In genomic region chr12:23055004-23055403, GRCh38 we compare ENCODE assay signal across 9 cellular contexts.
DNase-seq lines count a peak whose midpoint lies in the region; ATAC-seq, FAIRE-seq and TF ChIP-seq lines count a peak whose summit lies in the region.
"Had no signal": no experiment of that assay in that cellular context is flagged by ENCODE, and none has a peak within 500 bp of the region (broad histone marks: within the 10 kb centered on the region; RNA-seq: fewer than 3 reads in every experiment).

No MANE protein-coding gene starts in this region.

- H3K27ac Mint-ChIP-seq in activated naive CD4-positive, alpha-beta T cell treated with anti-CD3 and anti-CD28 coated beads for 36 hours: no peak overlapping the region

- no peak overlapping the region for H2AFZ ChIP-seq in endothelial cell of umbilical vein (ENCODE audit: low read depth, low read length)

- H3K36me3 ChIP-seq in endothelial cell of umbilical vein (ENCODE audit: control insufficient read depth in 2 of 2, extremely low read depth in 1 of 2, insufficient read depth in 2 of 2, low read length in 2 of 2) (no peaks in the 10 kb centered on the region), tibial artery (no peaks in the 10 kb centered on the region)

- H3K4me3 ChIP-seq in endothelial cell of umbilical vein (replicated peaks in 1 of 3; ENCODE audit: insufficient read depth in 1 of 3, low read depth in 1 of 3, low read length in 3 of 3) (no peak overlapping the region), tibial artery (no peak overlapping the region)

- H3K36me3 Mint-ChIP-seq in activated naive CD4-positive, alpha-beta T cell treated with anti-CD3 and anti-CD28 coated beads for 36 hours (ENCODE audit: low read depth): no peaks in the 10 kb centered on the region

- H3K27me3 ChIP-seq in endothelial cell of umbilical vein (ENCODE audit: control insufficient read depth in 2 of 2, insufficient read depth in 2 of 2, low read length in 2 of 2) (no peaks in the 10 kb centered on the region), tibial artery (no peaks in the 10 kb centered on the region)

- TF ChIP-seq CTCF in endothelial cell of umbilical vein (IDR thresholded peaks at IDR 0.05; ENCODE audit: extremely low read depth in 1 of 2, insufficient read depth in 1 of 2, low read depth in 1 of 2, low read length in 2 of 2): peak; percentile 11 to 22
- TF ChIP-seq CTCF in tibial artery (IDR thresholded peaks at IDR 0.05): peak; percentile 21 to 29

- DNase-seq in activated naive CD4-positive, alpha-beta T cell treated with anti-CD3 and anti-CD28 coated beads for 36 hours: peak; percentile 11
- no peak for DNase-seq in activated naive CD4-positive, alpha-beta T cell treated with Interleukin-2 at 50 U/mL for 16 hours
- DNase-seq in NCI-H526 (lab: John Stamatoyannopoulos, UW) (peak; percentile 31 to 62), endothelial cell of umbilical vein (ENCODE audit: low read depth, low spot score) (peak; percentile 4), tibial artery (no peak), activated T-cell treated with anti-CD3 and anti-CD28 coated beads for 4 hours (no peak), DMS114 treated with DMSO at 0.1 percent for 48 hours (lab: John Stamatoyannopoulos, UW; ENCODE audit: unreplicated experiment) (no peak), left cardiac atrium (no peak)
- DNase-seq: GF-D8 had no signal

- H3K27ac ChIP-seq in endothelial cell of umbilical vein (ENCODE audit: insufficient read depth, low read depth, low read length) (no peak overlapping the region), tibial artery (no peak overlapping the region)

- H3K9me3 ChIP-seq in endothelial cell of umbilical vein (replicated peaks; ENCODE audit: control insufficient read depth, insufficient read depth, low read length) (no peaks in the 10 kb centered on the region), tibial artery (no peaks in the 10 kb centered on the region)

- POLR2A ChIA-PET in endothelial cell of umbilical vein (lab: Charles Lee): no interaction called here

- intact Hi-C loops in activated naive CD4-positive, alpha-beta T cell treated with anti-CD3 and anti-CD28 coated beads for 36 hours (cut with micrococcal nuclease): loop anchor here (2.0 to 10.0 kb wide), 2 partner anchors 198 to 370 kb away; no protein-coding TSS in a partner anchor
- intact Hi-C loops in endothelial cell of umbilical vein (cut with micrococcal nuclease) (loop anchor here (1.0 to 5.0 kb wide), 3 partner anchors 199 to 371 kb away; no protein-coding TSS in a partner anchor), tibial artery (cut with DNase I; ENCODE audit: low total_unique reads) (no loop called here), left cardiac atrium (cut with DNase I) (loop anchor here in 1 of 2 donors (10.0 kb wide), 1 partner anchor 200 kb away; no protein-coding TSS in a partner anchor)

- no peaks in the 10 kb centered on the region for H3K9me3 Mint-ChIP-seq in activated naive CD4-positive, alpha-beta T cell treated with anti-CD3 and anti-CD28 coated beads for 36 hours

- CTCF ChIA-PET in activated naive CD4-positive, alpha-beta T cell treated with anti-CD3 and anti-CD28 coated beads for 36 hours (lab: Charles Lee): no interaction called here
- CTCF ChIA-PET in endothelial cell of umbilical vein (lab: Charles Lee): interaction anchor here (1.1 to 2.4 kb wide), 4 partner anchors 72 to 370 kb away, joined by 3 to 14 read pairs (median 4); no protein-coding TSS in a partner anchor

- dilution Hi-C loops in endothelial cell of umbilical vein (cut with MboI; ENCODE audit: extremely low pct_ligation_motif_present, low sequenced_read_pairs): no loop called here

- H3K4me1 ChIP-seq in endothelial cell of umbilical vein (ENCODE audit: control insufficient read depth, extremely low read depth, insufficient read depth, low read length): no peaks in the 10 kb centered on the region
- no peaks in the 10 kb centered on the region for H3K4me1 ChIP-seq in tibial artery

- no peaks in the 10 kb centered on the region for H3K4me1 Mint-ChIP-seq in activated naive CD4-positive, alpha-beta T cell treated with anti-CD3 and anti-CD28 coated beads for 36 hours (ENCODE audit: low read depth)

- no peak overlapping the region for H3K4me2 ChIP-seq in endothelial cell of umbilical vein (ENCODE audit: insufficient read depth, low read length)

- TF ChIP-seq POLR2A in endothelial cell of umbilical vein (IDR thresholded peaks at IDR 0.05; ENCODE audit: low read depth, low read length): no peak

- no peak for ATAC-seq in left cardiac atrium

- H3K79me2 ChIP-seq in endothelial cell of umbilical vein (ENCODE audit: control insufficient read depth, insufficient read depth, low read length): no peaks in the 10 kb centered on the region

- H3K27me3 Mint-ChIP-seq in activated naive CD4-positive, alpha-beta T cell treated with anti-CD3 and anti-CD28 coated beads for 36 hours (ENCODE audit: low read depth): no peaks in the 10 kb centered on the region

- BruUV-seq in endothelial cell of umbilical vein (replicated peaks; lab: Mats Ljungman, UMichigan): no TSS peak

- H4K20me1 ChIP-seq in endothelial cell of umbilical vein (replicated peaks; ENCODE audit: control insufficient read depth, extremely low read depth, insufficient read depth, low read length): no peaks in the 10 kb centered on the region

- H3K9ac ChIP-seq in endothelial cell of umbilical vein (replicated peaks; ENCODE audit: extremely low read depth, insufficient read depth, low read length): no peak overlapping the region

- no peaks in the 10 kb centered on the region for H3K9me1 ChIP-seq in endothelial cell of umbilical vein (replicated peaks; ENCODE audit: control insufficient read depth, extremely low read depth, insufficient read depth, low read length)

- H3K4me3 Mint-ChIP-seq in activated naive CD4-positive, alpha-beta T cell treated with anti-CD3 and anti-CD28 coated beads for 36 hours: no peak overlapping the region

- FAIRE-seq in endothelial cell of umbilical vein (lab: Jason Lieb, UNC): peak; percentile 55

TF ChIP-seq in endothelial cell of umbilical vein, 7 proteins besides CTCF, POLR2A, EP300 and RAD21:
- TF ChIP-seq POLR2AphosphoS5 (IDR thresholded peaks at IDR 0.05; ENCODE audit: insufficient read depth, low read depth, low read length) (no peak), JUN (IDR thresholded peaks at IDR 0.05; ENCODE audit: borderline replicate concordance, insufficient read depth, insufficient read length, low read depth) (no peak), FOS (IDR thresholded peaks at IDR 0.05; ENCODE audit: borderline replicate concordance, insufficient read depth, low read length) (no peak), EZH2 (IDR thresholded peaks at IDR 0.05; ENCODE audit: borderline replicate concordance, low read depth, low read length, severe bottlenecking) (no peak), MYC (IDR thresholded peaks at IDR 0.05; ENCODE audit: low read depth, low read length) (no peak), GATA2 (IDR thresholded peaks at IDR 0.05; ENCODE audit: insufficient read depth, insufficient read length, low read depth, low read length) (no peak)
- TF ChIP-seq, protein P1, sequence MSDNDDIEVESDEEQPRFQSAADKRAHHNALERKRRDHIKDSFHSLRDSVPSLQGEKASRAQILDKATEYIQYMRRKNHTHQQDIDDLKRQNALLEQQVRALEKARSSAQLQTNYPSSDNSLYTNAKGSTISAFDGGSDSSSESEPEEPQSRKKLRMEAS (IDR thresholded peaks at IDR 0.05; ENCODE audit: insufficient read depth, insufficient read length): no peak

Comparison
In these comparisons a context has a peak if more than half of its experiments do, and no peak if none do; other contexts are left out.
1. DNase-seq: peak in activated naive CD4-positive, alpha-beta T cell treated with anti-CD3 and anti-CD28 coated beads for 36 hours (single experiment), NCI-H526 (2 of 2) and endothelial cell of umbilical vein (single experiment); none in activated naive CD4-positive, alpha-beta T cell treated with Interleukin-2 at 50 U/mL for 16 hours (single experiment), tibial artery (0 of 2), activated T-cell treated with anti-CD3 and anti-CD28 coated beads for 4 hours (single experiment), DMS114 treated with DMSO at 0.1 percent for 48 hours (single experiment) and left cardiac atrium (single experiment).